ENCODE assay signal across 8 cellular contexts in the genomic region with DNA sequence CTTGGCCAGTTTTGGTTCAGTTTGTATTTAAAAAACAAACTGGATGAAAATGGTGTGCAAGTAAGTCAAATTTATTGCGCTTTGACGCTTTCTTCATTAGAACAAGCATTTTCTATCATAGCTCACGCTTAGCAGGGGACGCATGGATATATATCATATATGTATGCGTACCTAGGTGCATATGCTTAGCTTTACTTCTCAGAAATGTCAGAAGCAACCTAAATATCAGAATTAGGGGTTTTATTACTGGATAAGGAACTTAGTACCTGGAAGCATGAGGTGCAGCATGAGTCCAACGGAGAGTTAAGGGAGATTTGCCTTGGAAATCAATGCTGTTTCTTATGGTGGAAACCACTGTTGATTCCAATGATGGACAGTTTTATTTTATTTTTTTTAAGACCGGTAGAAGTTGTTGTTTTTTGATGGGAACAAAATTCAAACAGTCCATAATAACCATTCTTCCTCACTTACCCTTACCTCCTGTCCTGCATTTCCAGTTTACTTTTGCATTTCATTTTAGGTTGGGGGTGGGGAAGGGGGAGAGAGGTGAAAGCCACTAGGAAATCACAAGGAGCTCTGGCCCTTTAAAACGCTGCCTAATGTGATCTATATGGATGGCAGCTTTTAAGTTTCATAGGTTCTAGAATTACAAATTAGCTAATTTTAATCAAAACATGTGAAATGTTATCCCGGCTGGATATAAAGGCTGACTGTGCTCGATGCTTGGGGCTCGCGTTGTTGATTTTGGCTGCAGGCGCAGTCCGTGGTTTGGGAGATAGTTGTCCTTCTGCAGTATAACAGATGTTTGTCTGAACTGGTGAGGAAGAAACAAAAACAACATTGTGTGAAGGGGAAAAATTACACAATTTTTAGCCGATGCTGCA. TPM values are rescaled to one million over a fixed set of nuclear protein-coding genes. Genes with fewer than 3 reads are reported as not detected.
A peak's percentile ranks its signal among the peaks of the same experiment; 100 is the strongest.
DNase-seq lines count a peak whose midpoint lies in the region; ATAC-seq lines count a peak whose summit lies in the region.

No MANE protein-coding gene starts in this region.

- intact Hi-C loops in sciatic nerve (cut with DNase I) = no loop called here

- DNase-seq in GM04503 (ENCODE audit: low read depth) = peak; percentile 14
- peak; percentile 77 for DNase-seq in RPMI7951 (ENCODE audit: low read depth)
- DNase-seq in foreskin melanocyte = peak; percentile 96
- peak; percentile 78 for DNase-seq in sciatic nerve (ENCODE audit: low spot score)
- DNase-seq in stimulated activated CD4-positive, alpha-beta T cell treated with anti-CD3 and anti-CD28 coated beads, Interleukin-4, amount 100 ng/mL, for 4 hours = no peak

- ATAC-seq in sciatic nerve (peak; percentile 81), HG02981 (IDR thresholded peaks at IDR 0.05; ENCODE audit: unreplicated experiment) (no peak), HG03139 (IDR thresholded peaks at IDR 0.05; ENCODE audit: unreplicated experiment) (no peak)
- ATAC-seq in activated CD4-positive, CD25-positive, alpha-beta regulatory T cell treated with anti-CD3 and anti-CD28 coated beads, Interleukin-2, amount 50 U/mL, for 24 hours = no peak

RNA-seq across cellular contexts. Expression of a gene that starts 2.1 kb away (rescaled TPM):
- total RNA-seq in RPMI7951 (2014; rRNA removed; shearing (Covaris generic)) = 0.49 and 0.60 TPM in 2 replicates
- 18.5 TPM for total RNA-seq in sciatic nerve

RNA-seq across cellular contexts. Expression of a gene that starts 32.7 kb away (rescaled TPM):
- total RNA-seq in RPMI7951 (2014; rRNA removed; shearing (Covaris generic)) = 16.7 and 20.2 TPM in 2 replicates
- 11.9 TPM for total RNA-seq in sciatic nerve

Comparison
In these comparisons a context has a peak if more than half of its experiments do, and no peak if none do; other contexts are left out.
1. DNase-seq: peak in GM04503 (single experiment), RPMI7951 (single experiment), foreskin melanocyte (single experiment) and sciatic nerve (single experiment); none in stimulated activated CD4-positive, alpha-beta T cell treated with anti-CD3 and anti-CD28 coated beads, Interleukin-4, amount 100 ng/mL, for 4 hours (0 of 2).
2. RNA of a gene that starts 2.1 kb away (total RNA-seq): 18.5 TPM in sciatic nerve (single experiment); 0.49 to 0.60 TPM in RPMI7951; every median in the first group is over 10 times any median in the second.